In the genomic region with DNA sequence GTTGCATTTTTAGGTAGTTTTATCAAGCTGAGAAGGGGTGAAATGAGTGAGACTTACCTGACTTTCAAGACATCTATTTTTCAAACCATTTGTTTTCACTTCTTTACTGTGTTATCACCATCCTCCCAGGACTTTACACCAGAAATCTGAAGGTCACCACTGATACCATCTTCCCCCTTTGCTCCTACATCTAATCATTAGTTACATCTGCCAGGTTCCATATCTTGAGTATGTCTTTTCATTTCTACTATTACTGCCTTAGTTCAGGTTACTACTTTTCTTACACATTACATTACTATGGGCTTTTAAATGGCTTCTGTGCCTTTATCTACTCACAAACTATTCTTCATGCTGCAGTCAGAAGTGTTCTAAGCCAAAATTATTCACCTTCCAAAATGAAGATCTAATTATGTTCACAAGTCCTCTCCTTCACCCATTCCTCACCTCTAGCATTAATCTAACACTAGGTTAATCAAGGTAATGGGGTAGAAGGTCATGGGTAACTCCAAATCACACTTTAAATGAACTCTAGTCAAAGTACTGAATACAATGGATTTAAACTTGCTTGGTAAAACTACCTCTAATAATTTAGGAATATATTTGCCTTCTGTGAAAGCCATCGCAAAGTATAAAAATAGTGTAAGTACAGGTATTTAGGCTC, we compare ENCODE assay signal across 9 cellular contexts. TPM values are rescaled to one million over a fixed set of nuclear protein-coding genes. Genes with fewer than 3 reads are reported as not detected.
DNase-seq lines count a peak whose midpoint lies in the region; ATAC-seq and TF ChIP-seq lines count a peak whose summit lies in the region.
"Had no signal": no experiment of that assay in that cellular context is flagged by ENCODE, and none has a peak within 500 bp of the region (broad histone marks: within the 10 kb centered on the region; RNA-seq: fewer than 3 reads in every experiment).

No MANE protein-coding gene starts in this region.

- no peaks in the 10 kb centered on the region for H3K27me3 Mint-ChIP-seq in CD8-positive, alpha-beta T cell (ENCODE audit: low read depth)
- H3K27me3 Mint-ChIP-seq in nephron (ENCODE audit: low read depth) = no peaks in the 10 kb centered on the region

- H3K4me1 Mint-ChIP-seq in CD8-positive, alpha-beta T cell (ENCODE audit: low read depth) = peaks cover 46% of the 10 kb centered on the region
- peaks cover 34% of the 10 kb centered on the region for H3K4me1 Mint-ChIP-seq in nephron

- H3K9me2 ChIP-seq in Karpas-422 (replicated peaks; ENCODE audit: insufficient read depth, low read length) = no peaks in the 10 kb centered on the region

- no peak overlapping the region for H2AFZ ChIP-seq in Karpas-422 (ENCODE audit: low read length)

- POLR2A ChIA-PET in CD8-positive, alpha-beta T cell (lab: Charles Lee) = interaction anchor here (0.7 kb wide), 1 partner anchor 232 kb away, joined by 3 read pairs; no protein-coding TSS in a partner anchor

- no peaks in the 10 kb centered on the region for H3K36me3 ChIP-seq in CD8-positive, alpha-beta T cell (ENCODE audit: insufficient read depth, low read length)
- no peaks in the 10 kb centered on the region for H3K36me3 ChIP-seq in Karpas-422 (ENCODE audit: insufficient read depth, low read length)

- TF ChIP-seq CTCF in CD8-positive, alpha-beta T cell (IDR thresholded peaks at IDR 0.05) = no peak
- TF ChIP-seq CTCF in dorsolateral prefrontal cortex (IDR thresholded peaks at IDR 0.05 in 54 of 56, conservative IDR thresholded peaks at IDR 0.05 in 2 of 56; ENCODE audit: low read depth in 1 of 56, partially characterized antibody in 56 of 56) = no peak
- TF ChIP-seq CTCF in nephron (IDR thresholded peaks at IDR 0.05; ENCODE audit: unreplicated experiment in 3 of 3) = no peak

- H3K9ac ChIP-seq in Karpas-422 (ENCODE audit: low read length) = no peak overlapping the region

- peak overlapping the region; percentile 99 for H3K4me3 Mint-ChIP-seq in CD8-positive, alpha-beta T cell
- H3K4me3 Mint-ChIP-seq in nephron = peak overlapping the region; percentile 96 to 98 (median 96)

- no peak overlapping the region for H3K4me3 ChIP-seq in CD8-positive, alpha-beta T cell (ENCODE audit: low read depth, low read length)
- peak overlapping the region; percentile 85; the same call in 1 of the 2 replicates for H3K4me3 ChIP-seq in Karpas-422 (ENCODE audit: low read length)
- H3K4me3 ChIP-seq in dorsolateral prefrontal cortex = peak overlapping the region in 40 of 59 donors; percentile 8 to 99 (median 91)

- no peak for ATAC-seq in CD8-positive, alpha-beta T cell
- ATAC-seq in GM18907 (IDR thresholded peaks at IDR 0.05; ENCODE audit: unreplicated experiment) = no peak
- ATAC-seq in GM21390 (IDR thresholded peaks at IDR 0.05; ENCODE audit: unreplicated experiment) = no peak

- H3K4me1 ChIP-seq in CD8-positive, alpha-beta T cell (ENCODE audit: insufficient read depth, low read length) = peaks cover 27% of the 10 kb centered on the region
- peaks cover 42% of the 10 kb centered on the region for H3K4me1 ChIP-seq in Karpas-422 (ENCODE audit: low read length)

- H3K9me3 Mint-ChIP-seq in CD8-positive, alpha-beta T cell = no peaks in the 10 kb centered on the region
- H3K9me3 Mint-ChIP-seq in nephron = peaks cover 28% of the 10 kb centered on the region

- H3K79me2 ChIP-seq in Karpas-422 (ENCODE audit: low read length) = peaks cover 28% of the 10 kb centered on the region

- CTCF ChIA-PET in CD8-positive, alpha-beta T cell (lab: Charles Lee) = interaction anchor here (0.6 to 1.3 kb wide), 2 partner anchors 17 to 470 kb away, joined by 3 to 6 read pairs; no protein-coding TSS in a partner anchor

- H3K4me2 ChIP-seq in Karpas-422 (ENCODE audit: low read depth, low read length, poor library complexity, severe bottlenecking) = peak overlapping the region; percentile 97

- no peak for DNase-seq in CD8-positive, alpha-beta T cell
- DNase-seq in Karpas-422 = no peak
- DNase-seq in dorsolateral prefrontal cortex = no peak
- no peak for DNase-seq in MV-4-11 (lab: John Stamatoyannopoulos, UW)
- no peak for DNase-seq in NCI-H146 (lab: John Stamatoyannopoulos, UW)
- DNase-seq: NCI-H1930 had no signal

- peaks cover 11% of the 10 kb centered on the region for H3K36me3 Mint-ChIP-seq in CD8-positive, alpha-beta T cell
- peaks cover 37% of the 10 kb centered on the region for H3K36me3 Mint-ChIP-seq in nephron (ENCODE audit: low read depth)

- no peaks in the 10 kb centered on the region for H3K9me3 ChIP-seq in CD8-positive, alpha-beta T cell (ENCODE audit: low read length)
- H3K9me3 ChIP-seq in Karpas-422 (ENCODE audit: low read length) = no peaks in the 10 kb centered on the region

- no peaks in the 10 kb centered on the region for H4K20me1 ChIP-seq in Karpas-422 (ENCODE audit: insufficient read depth, low read depth, low read length)

- H3K27ac Mint-ChIP-seq in CD8-positive, alpha-beta T cell = no peak overlapping the region
- peak overlapping the region; percentile 99 to 100 (median 100) for H3K27ac Mint-ChIP-seq in nephron

- no peaks in the 10 kb centered on the region for H3K27me3 ChIP-seq in CD8-positive, alpha-beta T cell (ENCODE audit: insufficient read depth, low read length)
- no peaks in the 10 kb centered on the region for H3K27me3 ChIP-seq in Karpas-422 (ENCODE audit: low read length)
- no peaks in the 10 kb centered on the region for H3K27me3 ChIP-seq in dorsolateral prefrontal cortex

- H3K27ac ChIP-seq in CD8-positive, alpha-beta T cell (ENCODE audit: low read depth, low read length) = no peak overlapping the region
- H3K27ac ChIP-seq in Karpas-422 (ENCODE audit: low read length) (no peak overlapping the region), dorsolateral prefrontal cortex (peak overlapping the region in 2 of 59 donors; percentile 99)

- intact Hi-C loops in CD8-positive, alpha-beta T cell (cut with DNase I, micrococcal nuclease) = loop anchor here (2.0 to 10.0 kb wide), 7 partner anchors 17 to 897 kb away; partner anchors contain the start of genes CDC26 (in 1 of the 2), DNAJC25 (in 1 of the 2), PRPF4 (in 1 of the 2) and SUSD1 (in 1 of the 2)
- intact Hi-C loops in dorsolateral prefrontal cortex (cut with DNase I) = loop anchor here (5.0 to 10.0 kb wide), 6 partner anchors 46 to 746 kb away; partner anchors contain the start of genes KIAA1958 (in 2 of the 2), DNAJC25 (in 1 of the 2) and PTBP3 (in 1 of the 2)

RNA-seq across cellular contexts. Expression of gene HSDL2, which starts 2.1 kb away (rescaled TPM):
- total RNA-seq in CD8-positive, alpha-beta T cell = 1 to 10 TPM; 3.0 to 4.0 TPM
- total RNA-seq in Karpas-422 (2014; rRNA removed; shearing (Covaris generic); ENCODE audit: low replicate concordance) = 18.4 and 47.3 TPM in 2 replicates
- 10 to 100 TPM; 20.7 to 71.5 (median 37.1) TPM for total RNA-seq in dorsolateral prefrontal cortex

RNA-seq across cellular contexts. Expression of gene PTBP3, which starts 44.4 kb away (rescaled TPM):
- total RNA-seq in CD8-positive, alpha-beta T cell = 100 to 1,000 TPM in 1 of 2 experiments, 10 to 100 TPM in 1; 96.8 to 112 TPM
- 44.2 and 114 TPM in 2 replicates for total RNA-seq in Karpas-422 (2014; rRNA removed; shearing (Covaris generic); ENCODE audit: low replicate concordance)
- 10 to 100 TPM; 17.5 to 75.7 (median 38.8) TPM for total RNA-seq in dorsolateral prefrontal cortex
